23 cellular contexts compared by ENCODE assay signal in the genomic region with DNA sequence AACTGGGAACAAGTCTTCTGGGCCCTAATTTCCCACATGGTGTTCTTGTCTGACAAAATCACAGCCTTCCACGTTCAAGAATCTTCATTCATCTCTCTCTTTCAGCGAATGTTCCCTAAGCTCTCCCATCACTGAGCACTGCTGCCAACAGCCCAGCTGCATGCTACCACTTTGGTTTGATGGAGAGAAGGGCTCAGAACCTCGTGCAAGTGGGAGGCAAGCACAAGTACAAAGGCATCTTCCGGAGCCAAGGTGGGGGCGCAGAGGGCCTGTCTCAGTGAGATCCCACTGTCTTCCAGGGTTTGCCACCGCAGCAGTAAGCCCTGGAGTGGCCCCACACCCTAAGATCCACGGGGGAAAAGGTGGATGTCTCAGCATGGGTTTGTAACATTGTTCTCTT. TPM values are rescaled to one million over a fixed set of nuclear protein-coding genes. Genes with fewer than 3 reads are reported as not detected.
"Had no signal": no experiment of that assay in that cellular context is flagged by ENCODE, and none has a peak within 500 bp of the region (broad histone marks: within the 10 kb centered on the region; RNA-seq: fewer than 3 reads in every experiment).

No MANE protein-coding gene starts in this region.

- H3K36me3 ChIP-seq: left ventricle myocardium inferior, spleen, uterus had no signal

- H3K27ac Mint-ChIP-seq: activated T-cell treated with anti-CD3 and anti-CD28 coated beads, Interleukin-2, amount 50 U/mL, for 24 hours; activated T-helper 17 cell treated with anti-CD3 and anti-CD28 coated beads, Interleukin-2, amount 50 U/mL, for 72 hours had no signal

- H3K9me3 ChIP-seq: left ventricle myocardium inferior, spleen, testis, uterus had no signal

- ATAC-seq: activated CD4-positive, CD25-positive, alpha-beta regulatory T cell treated with anti-CD3 and anti-CD28 coated beads, Interleukin-2, amount 50 U/mL, for 24 hours; activated T-helper 17 cell treated with anti-CD3 and anti-CD28 coated beads, Interleukin-2, amount 50 U/mL, for 72 hours; foreskin keratinocyte had no signal

- H3K4me3 ChIP-seq: left ventricle myocardium inferior, spleen, testis, uterus had no signal

- H3K4me3 Mint-ChIP-seq: activated T-cell treated with anti-CD3 and anti-CD28 coated beads, Interleukin-2, amount 50 U/mL, for 24 hours; brain; neural crest cell had no signal

- H3K36me3 Mint-ChIP-seq: brain had no signal

- H3K27ac ChIP-seq: foreskin keratinocyte, left ventricle myocardium inferior, testis, uterus had no signal

- DNase-seq: activated CD4-positive, alpha-beta T cell treated with anti-CD3 and anti-CD28 coated beads, Interleukin-2, amount 50 U/mL, for 1 hour; activated CD8-positive, alpha-beta memory T cell treated with anti-CD3 and anti-CD28 coated beads for 24 hours; activated CD8-positive, alpha-beta memory T cell treated with anti-CD3 and anti-CD28 coated beads, Interleukin-2, amount 50 U/mL, for 4 hours; activated T-cell treated with anti-CD3 and anti-CD28 coated beads, Interleukin-2, amount 50 U/mL, for 24 hours; anterior cingulate cortex; dermis blood vessel endothelial cell; effector memory CD4-positive, alpha-beta T cell; foreskin keratinocyte; left ventricle myocardium inferior; mammary epithelial cell; midbrain; retina; stimulated activated CD4-positive, alpha-beta T cell treated with anti-CD3 and anti-CD28 coated beads, Interleukin-4, amount 100 ng/mL, for 1 hour; stimulated activated naive CD4-positive, alpha-beta T cell; testis; trophoblast cell; uterus had no signal

- H3K9me3 Mint-ChIP-seq: activated T-cell treated with anti-CD3 and anti-CD28 coated beads, Interleukin-2, amount 50 U/mL, for 24 hours; activated T-helper 17 cell treated with anti-CD3 and anti-CD28 coated beads, Interleukin-2, amount 50 U/mL, for 72 hours; neural crest cell had no signal

- H3K4me1 ChIP-seq: foreskin keratinocyte had no signal

- H3K27me3 ChIP-seq: foreskin keratinocyte, testis, uterus had no signal

RNA-seq across cellular contexts. Expression of a gene that starts 17.2 kb away (rescaled TPM):
- total RNA-seq: T-helper 1 cell treated with Interleukin-12 subunit alpha and Interleukin-12 subunit beta and Interleukin-4 antibody, amounts not matched to agents 30 ng/mL and 1 ng/mL, for 36 hours had no signal
